In genomic region chr10:117363027-117363426, GRCh38 we compare ENCODE assay signal across 9 cellular contexts. TPM values are rescaled to one million over a fixed set of nuclear protein-coding genes. Genes with fewer than 3 reads are reported as not detected.
A peak's percentile ranks its signal among the peaks of the same experiment; 100 is the strongest.
DNase-seq lines count a peak whose midpoint lies in the region; ATAC-seq, FAIRE-seq and TF ChIP-seq lines count a peak whose summit lies in the region.
"Had no signal": no experiment of that assay in that cellular context is flagged by ENCODE, and none has a peak within 500 bp of the region (broad histone marks: within the 10 kb centered on the region; RNA-seq: fewer than 3 reads in every experiment).

No MANE protein-coding gene starts in this region.

- POLR2A ChIA-PET in HEK293T (lab: Yijun Ruan, JAX), result no interaction called here

- H3K9ac ChIP-seq in kidney (ENCODE audit: low read length in 2 of 2), result no peak overlapping the region

- no peak for FAIRE-seq in kidney (lab: Jason Lieb, UNC)

- peak; percentile 47 for ATAC-seq in HG03039 (IDR thresholded peaks at IDR 0.05; ENCODE audit: unreplicated experiment)

- CTCF ChIA-PET in HEK293T (lab: Yijun Ruan, JAX), result no interaction called here

- intact Hi-C loops in kidney (cut with DNase I) (no loop called here), esophagus squamous epithelium (cut with DNase I) (no loop called here)

- no peak for TF ChIP-seq CTCF in kidney (IDR thresholded peaks at IDR 0.05; ENCODE audit: borderline replicate concordance, extremely low read depth, insufficient read depth)
- TF ChIP-seq CTCF in esophagus squamous epithelium (IDR thresholded peaks at IDR 0.05), result no peak

- H3K36me3 ChIP-seq in kidney (ENCODE audit: control insufficient read depth in 1 of 2, insufficient read depth in 2 of 2, low read length in 2 of 2) (no peaks in the 10 kb centered on the region), esophagus squamous epithelium (no peaks in the 10 kb centered on the region)

- peak; percentile 29 for DNase-seq in DMS53 (lab: John Stamatoyannopoulos, UW)
- DNase-seq in DMS53 treated with DMSO at 0.1 percent for 48 hours (lab: John Stamatoyannopoulos, UW; ENCODE audit: unreplicated experiment), result no peak
- DNase-seq in SW480 (ENCODE audit: low spot score), result peak; percentile 85
- peak; percentile 92 for DNase-seq in renal cortical epithelial cell (ENCODE audit: low read depth)
- DNase-seq in kidney, result no peak
- no peak for DNase-seq in HEK293T (ENCODE audit: extremely low spot score)
- no peak for DNase-seq in esophagus squamous epithelium (lab: John Stamatoyannopoulos, UW)

- WGBS in esophagus squamous epithelium, 2 donors, result 23 to 41% methylated on average over 2 of the region's 2 CpGs

- peaks cover 13 to 21% of the 10 kb centered on the region in 2 donors for H3K4me1 ChIP-seq in kidney (ENCODE audit: control insufficient read depth in 1 of 2, insufficient read depth in 1 of 2, low read depth in 1 of 2, low read length in 2 of 2)
- peaks cover 11 to 73% (median 29%) of the 10 kb centered on the region in 3 donors for H3K4me1 ChIP-seq in esophagus squamous epithelium

- peak overlapping the region in 1 of 2 donors; percentile 33 for H3K4me3 ChIP-seq in kidney (ENCODE audit: low read length in 2 of 2)
- no peak overlapping the region for H3K4me3 ChIP-seq in esophagus squamous epithelium

- no peaks in the 10 kb centered on the region for H3K27me3 ChIP-seq in esophagus squamous epithelium

- H3K27ac ChIP-seq in kidney (ENCODE audit: low read depth in 2 of 2, low read length in 2 of 2) (peak overlapping the region in 1 of 2 donors; percentile 14), esophagus squamous epithelium (no peak overlapping the region)
- H3K27ac ChIP-seq: 22Rv1 had no signal

- H3K9me3 ChIP-seq in kidney (ENCODE audit: control insufficient read depth in 1 of 2, low read length in 2 of 2) (no peaks in the 10 kb centered on the region), esophagus squamous epithelium (no peaks in the 10 kb centered on the region)

- no peak for TF ChIP-seq POLR2A in esophagus squamous epithelium (IDR thresholded peaks at IDR 0.05)

TF ChIP-seq in HEK293T, 16 proteins besides CTCF, POLR2A, EP300 and RAD21:
- no peak for TF ChIP-seq SUZ12 (IDR thresholded peaks at IDR 0.05)
TF ChIP-seq in HEK293T: peak in this region for 0.

RNA-seq across cellular contexts. Expression of gene PDZD8, which starts 12.2 kb away (rescaled TPM):
- total RNA-seq in renal cortical epithelial cell (26.7 and 51.9 TPM in 2 replicates), kidney (41.9 TPM), esophagus squamous epithelium (10 to 100 TPM; 28.1 to 39.2 (median 32.9) TPM)
- polyA plus RNA-seq in kidney (ENCODE audit: insufficient read depth, low read depth, low replicate concordance), result 7.4 TPM

Comparison
In these comparisons a context has a peak if more than half of its experiments do, and no peak if none do; other contexts are left out.
1. DNase-seq: peak in DMS53 (single experiment), SW480 (single experiment) and renal cortical epithelial cell (single experiment); none in DMS53 treated with DMSO at 0.1 percent for 48 hours (single experiment), kidney (single experiment), HEK293T (single experiment) and esophagus squamous epithelium (single experiment).